ENCODE assay signal across 23 cellular contexts in the genomic region with DNA sequence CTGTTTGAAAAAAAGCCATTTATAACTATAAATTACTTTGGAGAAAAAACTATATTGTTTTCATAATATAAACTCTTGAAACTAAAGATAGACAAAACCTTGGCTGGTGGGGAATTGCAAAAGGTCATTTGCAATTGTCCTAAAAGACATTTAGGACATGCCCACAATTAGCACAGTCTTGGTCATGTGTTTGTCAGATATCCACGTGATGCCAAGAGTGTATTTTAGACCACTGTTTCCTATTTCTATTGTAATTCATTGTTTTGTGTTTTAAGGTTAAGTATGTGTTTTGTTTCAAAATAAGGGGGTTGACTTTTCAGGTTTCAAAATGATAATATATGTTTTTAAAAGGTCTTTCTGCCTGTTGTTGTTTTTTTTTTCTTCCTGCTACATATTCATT. TPM values are rescaled to one million over a fixed set of nuclear protein-coding genes. Genes with fewer than 3 reads are reported as not detected.
A peak's percentile ranks its signal among the peaks of the same experiment; 100 is the strongest.
DNase-seq lines count a peak whose midpoint lies in the region; ATAC-seq, FAIRE-seq and TF ChIP-seq lines count a peak whose summit lies in the region.
"Had no signal": no experiment of that assay in that cellular context is flagged by ENCODE, and none has a peak within 500 bp of the region (broad histone marks: within the 10 kb centered on the region; RNA-seq: fewer than 3 reads in every experiment).

No MANE protein-coding gene starts in this region.

- no peaks in the 10 kb centered on the region for H3K79me2 ChIP-seq in endothelial cell of umbilical vein (ENCODE audit: control insufficient read depth, insufficient read depth, low read length)

- no peak overlapping the region for H2BK5ac ChIP-seq in neuronal stem cell (ENCODE audit: low read length)

- CTCF ChIA-PET in endothelial cell of umbilical vein (lab: Charles Lee) = no interaction called here

- no peaks in the 10 kb centered on the region for H3K79me1 ChIP-seq in neuronal stem cell (ENCODE audit: low read depth, low read length)

- 14 to 27% (median 19%) methylated on average over 1 of the region's 1 CpG for WGBS in heart left ventricle, 4 donors
- 69 to 82% methylated on average over 1 of the region's 1 CpG for WGBS in sigmoid colon, 2 donors
- 68 to 83% (median 71%) methylated on average over 1 of the region's 1 CpG for WGBS in small intestine, 3 donors
- no CpG with 5 or more reads among the region's 1 CpG for WGBS in neuronal stem cell (ENCODE audit: extremely low coverage in 2 of 2, insufficient read length in 2 of 2, insufficient replicate concordance in 1 of 2), 2 donors

- H3K36me3 ChIP-seq in heart left ventricle (peaks cover 0 to 97% (median 70%) of the 10 kb centered on the region in 9 donors), endothelial cell of umbilical vein (ENCODE audit: control insufficient read depth in 2 of 2, extremely low read depth in 1 of 2, insufficient read depth in 2 of 2, low read length in 2 of 2) (peaks cover 3 to 20% of the 10 kb centered on the region in 2 experiments), sigmoid colon (peaks cover 8 to 73% (median 20%) of the 10 kb centered on the region in 4 donors), small intestine (ENCODE audit: control insufficient read depth in 2 of 2, insufficient read depth in 2 of 2, low read length in 2 of 2) (peaks cover 16 to 25% of the 10 kb centered on the region in 2 donors), neuronal stem cell (replicated peaks in 1 of 2; ENCODE audit: control insufficient read depth in 2 of 2, insufficient read depth in 2 of 2, low read length in 2 of 2) (peaks cover 22 to 66% of the 10 kb centered on the region in 2 donors), H7 (replicated peaks; ENCODE audit: control insufficient read depth, insufficient read depth, low read length) (peaks cover 16% of the 10 kb centered on the region)

- H3K27me3 ChIP-seq in heart left ventricle = no peaks in the 10 kb centered on the region
- no peaks in the 10 kb centered on the region for H3K27me3 ChIP-seq in endothelial cell of umbilical vein (ENCODE audit: control insufficient read depth in 2 of 2, insufficient read depth in 2 of 2, low read length in 2 of 2)
- no peaks in the 10 kb centered on the region for H3K27me3 ChIP-seq in sigmoid colon
- H3K27me3 ChIP-seq in small intestine (ENCODE audit: control insufficient read depth in 2 of 2, insufficient read depth in 2 of 2, low read length in 2 of 2) = no peaks in the 10 kb centered on the region
- H3K27me3 ChIP-seq in neuronal stem cell (ENCODE audit: control insufficient read depth in 3 of 3, insufficient read depth in 3 of 3, low read depth in 1 of 3, low read length in 3 of 3) = no peaks in the 10 kb centered on the region
- H3K27me3 ChIP-seq in H7 (ENCODE audit: control insufficient read depth, insufficient read depth, low read length) = no peaks in the 10 kb centered on the region
- H3K27me3 ChIP-seq: BE2C, Peyer's patch had no signal

- H2BK12ac ChIP-seq in neuronal stem cell (ENCODE audit: low read length) = no peak overlapping the region

- H3K4me1 ChIP-seq in heart left ventricle (peaks cover 0 to 22% (median 10%) of the 10 kb centered on the region in 12 donors), endothelial cell of umbilical vein (ENCODE audit: control insufficient read depth, extremely low read depth, insufficient read depth, low read length) (peaks cover 15% of the 10 kb centered on the region), sigmoid colon (peaks cover 0 to 47% (median 17%) of the 10 kb centered on the region in 4 donors), small intestine (ENCODE audit: control insufficient read depth in 2 of 2, insufficient read depth in 1 of 2, low read depth in 1 of 2, low read length in 1 of 2) (no peaks in the 10 kb centered on the region), neuronal stem cell (ENCODE audit: control insufficient read depth in 2 of 2, insufficient read depth in 1 of 2, low read depth in 1 of 2, low read length in 2 of 2) (peaks cover 4% of the 10 kb centered on the region in 2 donors)
- H3K4me1 ChIP-seq: BE2C, Peyer's patch had no signal

- H4K20me1 ChIP-seq in endothelial cell of umbilical vein (replicated peaks; ENCODE audit: control insufficient read depth, extremely low read depth, insufficient read depth, low read length) = no peaks in the 10 kb centered on the region

- dilution Hi-C loops in endothelial cell of umbilical vein (cut with MboI; ENCODE audit: extremely low pct_ligation_motif_present, low sequenced_read_pairs) = no loop called here

- TF ChIP-seq EP300 in sigmoid colon (IDR thresholded peaks at IDR 0.05) = no peak

- TF ChIP-seq POLR2A in heart left ventricle (IDR thresholded peaks at IDR 0.05) (no peak), endothelial cell of umbilical vein (IDR thresholded peaks at IDR 0.05; ENCODE audit: low read depth, low read length) (no peak), sigmoid colon (IDR thresholded peaks at IDR 0.05) (no peak)

- H3K9me3 ChIP-seq in heart left ventricle (no peaks in the 10 kb centered on the region), endothelial cell of umbilical vein (replicated peaks; ENCODE audit: control insufficient read depth, insufficient read depth, low read length) (no peaks in the 10 kb centered on the region), sigmoid colon (no peaks in the 10 kb centered on the region), small intestine (ENCODE audit: control insufficient read depth, low read depth) (no peaks in the 10 kb centered on the region), neuronal stem cell (replicated peaks in 1 of 2; ENCODE audit: control insufficient read depth in 2 of 2, insufficient read depth in 1 of 2, low read depth in 1 of 2, low read length in 2 of 2) (no peaks in the 10 kb centered on the region)
- H3K9me3 ChIP-seq: BE2C, Peyer's patch had no signal

- H2BK15ac ChIP-seq in neuronal stem cell (ENCODE audit: low read length) = no peak overlapping the region

- H4K8ac ChIP-seq in neuronal stem cell (ENCODE audit: low read depth, low read length) = no peak overlapping the region

- no peak overlapping the region for H4K91ac ChIP-seq in neuronal stem cell (ENCODE audit: low read depth, low read length, poor library complexity)

- H3K23ac ChIP-seq in neuronal stem cell (ENCODE audit: low read depth, low read length, poor library complexity) = no peak overlapping the region

- H3K27ac ChIP-seq in heart left ventricle (peak overlapping the region in 3 of 12 donors; percentile 11 to 40 (median 32)), endothelial cell of umbilical vein (ENCODE audit: insufficient read depth, low read depth, low read length) (peak overlapping the region; percentile 12), sigmoid colon (peak overlapping the region; percentile 31 to 78 (median 67)), small intestine (ENCODE audit: low read depth in 1 of 2, low read length in 1 of 2) (no peak overlapping the region), neuronal stem cell (replicated peaks; ENCODE audit: low read length) (no peak overlapping the region)
- H3K27ac ChIP-seq: GM23248 had no signal

- DNase-seq in left ventricle myocardium superior (no peak), heart left ventricle (no peak), endothelial cell of umbilical vein (ENCODE audit: low read depth, low spot score) (peak; percentile 70), sigmoid colon (no peak), midbrain (lab: John Stamatoyannopoulos, UW) (no peak), small intestine (no peak), neuronal stem cell (ENCODE audit: low spot score) (no peak), H7 (no peak)
- DNase-seq: BE2C; CD4-positive, CD25-positive, alpha-beta regulatory T cell; COR-L47; GF-D8; GM23248; HCEC 1CT; IMR-90; NCI-H1048; NCI-H146; NCI-H2081; NK-92 treated with Interleukin-12 subunit alpha and Interleukin-12 subunit beta, amount 100 ng/mL, for 24 hours; Peyer's patch had no signal

- no peak overlapping the region for H2BK120ac ChIP-seq in neuronal stem cell (ENCODE audit: low read depth, low read length)

- H3K4me3 ChIP-seq in heart left ventricle (no peak overlapping the region), endothelial cell of umbilical vein (replicated peaks in 1 of 3; ENCODE audit: insufficient read depth in 1 of 3, low read depth in 1 of 3, low read length in 3 of 3) (no peak overlapping the region), sigmoid colon (no peak overlapping the region), small intestine (ENCODE audit: low read depth in 1 of 2, low read length in 2 of 2) (no peak overlapping the region), neuronal stem cell (ENCODE audit: low read length in 2 of 2) (no peak overlapping the region), H7 (ENCODE audit: insufficient read depth, low read depth, low read length) (no peak overlapping the region)
- H3K4me3 ChIP-seq: GM23248, Peyer's patch had no signal

- BruUV-seq in endothelial cell of umbilical vein (replicated peaks; lab: Mats Ljungman, UMichigan) = no TSS peak

- intact Hi-C loops in left ventricle myocardium superior (cut with micrococcal nuclease) (no loop called here), heart left ventricle (cut with DNase I) (loop anchor here in 1 of 10 donors (10.0 kb wide), 1 partner anchor 61 kb away; the partner anchor contains the start of gene COG7), endothelial cell of umbilical vein (cut with micrococcal nuclease) (loop anchor here (5.0 kb wide), 1 partner anchor 38 kb away; no protein-coding TSS in a partner anchor), sigmoid colon (cut with DNase I) (loop anchor here (5.0 kb wide), 1 partner anchor 52 kb away; no protein-coding TSS in a partner anchor)

- H3K18ac ChIP-seq in neuronal stem cell (ENCODE audit: low read length) = no peak overlapping the region

- H3K4ac ChIP-seq in neuronal stem cell (ENCODE audit: low read length) = no peak overlapping the region

- H3K14ac ChIP-seq in neuronal stem cell (ENCODE audit: low read length) = no peak overlapping the region

- peak; percentile 59 for FAIRE-seq in endothelial cell of umbilical vein (lab: Jason Lieb, UNC)
- FAIRE-seq in small intestine (lab: Jason Lieb, UNC) = no peak
- FAIRE-seq: A204.1, HTR-8/SVneo had no signal

- H2AFZ ChIP-seq in endothelial cell of umbilical vein (ENCODE audit: low read depth, low read length) = no peak overlapping the region
- H2AFZ ChIP-seq in neuronal stem cell (ENCODE audit: low read length) = no peak overlapping the region
- H2AFZ ChIP-seq: GM23248 had no signal

- ATAC-seq in left ventricle myocardium superior (peak; percentile 24), heart left ventricle (no peak)
- ATAC-seq: Right ventricle myocardium inferior had no signal

- no peak for TF ChIP-seq CTCF in heart left ventricle (IDR thresholded peaks at IDR 0.05)
- no peak for TF ChIP-seq CTCF in endothelial cell of umbilical vein (IDR thresholded peaks at IDR 0.05; ENCODE audit: extremely low read depth in 1 of 2, insufficient read depth in 1 of 2, low read depth in 1 of 2, low read length in 2 of 2)
- no peak for TF ChIP-seq CTCF in sigmoid colon (IDR thresholded peaks at IDR 0.05)

- H3K4me2 ChIP-seq in endothelial cell of umbilical vein (ENCODE audit: insufficient read depth, low read length) (no peak overlapping the region), neuronal stem cell (ENCODE audit: insufficient read depth, low read length, poor library complexity, severe bottlenecking) (no peak overlapping the region)

- H2AK5ac ChIP-seq in neuronal stem cell (ENCODE audit: low read depth, low read length) = no peak overlapping the region

- POLR2A ChIA-PET in endothelial cell of umbilical vein (lab: Charles Lee) = no interaction called here

- H3K9me1 ChIP-seq in endothelial cell of umbilical vein (replicated peaks; ENCODE audit: control insufficient read depth, extremely low read depth, insufficient read depth, low read length) = no peaks in the 10 kb centered on the region

- H3K9ac ChIP-seq in endothelial cell of umbilical vein (replicated peaks; ENCODE audit: extremely low read depth, insufficient read depth, low read length) = no peak overlapping the region
- no peak overlapping the region for H3K9ac ChIP-seq in neuronal stem cell (ENCODE audit: low read depth, low read length, poor library complexity)
- H3K9ac ChIP-seq: GM23248 had no signal

RNA-seq across cellular contexts. Expression of gene COG7, which starts 58.8 kb away (rescaled TPM):
- 11.3 TPM for total RNA-seq in left ventricle myocardium superior
- total RNA-seq in heart left ventricle = 10 to 100 TPM in 7 of 9 donors, 1 to 10 TPM in 2; 7.8 to 16.8 (median 12.2) TPM
- 10 to 100 TPM; 11.1 to 12.4 TPM for polyA plus RNA-seq in heart left ventricle
- 20.7 and 24.1 TPM in 2 replicates for total RNA-seq in endothelial cell of umbilical vein
- polyA plus RNA-seq in endothelial cell of umbilical vein = 42.0 and 52.4 TPM in 2 replicates
- polyA plus RNA-seq in endothelial cell of umbilical vein (2011; cell fraction: cytosol; rRNA removed) = 23.1 and 25.9 TPM in 2 replicates
- polyA plus RNA-seq in endothelial cell of umbilical vein (2011; cell fraction: nucleus; rRNA removed) = 53.7 and 64.6 TPM in 2 replicates
- 13.9 and 16.9 TPM in 2 replicates for polyA plus RNA-seq in endothelial cell of umbilical vein (2012)
- polyA minus RNA-seq in endothelial cell of umbilical vein = 37.1 and 37.8 TPM in 2 replicates
- polyA minus RNA-seq in endothelial cell of umbilical vein (2011; cell fraction: cytosol; rRNA and poly(A)+ RNA removed) = 12.0 TPM
- polyA minus RNA-seq in endothelial cell of umbilical vein (2011; cell fraction: nucleus; rRNA and poly(A)+ RNA removed) = 33.8 and 40.0 TPM in 2 replicates
- total RNA-seq in sigmoid colon = 10 to 100 TPM; 12.0 to 25.5 (median 13.9) TPM
- polyA plus RNA-seq in sigmoid colon = 10 to 100 TPM; 17.4 to 26.0 (median 19.4) TPM
- polyA plus RNA-seq in small intestine = 10 to 100 TPM; 15.7 to 18.1 (median 16.5) TPM
- 15.5 TPM for polyA plus RNA-seq in neuronal stem cell (2013, experiment 1 of 2)
- 15.7 TPM for polyA plus RNA-seq in neuronal stem cell (2013, experiment 2 of 2)
- 17.1 and 26.4 TPM in 2 replicates for total RNA-seq in H7 (2014; rRNA removed; shearing (Covaris generic))

Comparison
In these comparisons a context has a peak if more than half of its experiments do, and no peak if none do; other contexts are left out.
1. H3K27ac ChIP-seq: peak in endothelial cell of umbilical vein (single experiment) and sigmoid colon (4 of 4); none in small intestine (0 of 2) and neuronal stem cell (single experiment).